Comparison of ENCODE assay signal across 10 cellular contexts in genomic region chr18:22391571-22392359, GRCh38. TPM values are rescaled to one million over a fixed set of nuclear protein-coding genes. Genes with fewer than 3 reads are reported as not detected.
DNase-seq lines count a peak whose midpoint lies in the region; ATAC-seq and TF ChIP-seq lines count a peak whose summit lies in the region.
"Had no signal": no experiment of that assay in that cellular context is flagged by ENCODE, and none has a peak within 500 bp of the region (broad histone marks: within the 10 kb centered on the region; RNA-seq: fewer than 3 reads in every experiment).

No MANE protein-coding gene starts in this region.

- peak overlapping the region in 1 of 10 donors; percentile 54 for H3K4me3 Mint-ChIP-seq in naive thymus-derived CD8-positive, alpha-beta T cell

- H3K27ac Mint-ChIP-seq in naive thymus-derived CD8-positive, alpha-beta T cell = peak overlapping the region in 4 of 10 donors; percentile 39 to 87 (median 72)

- POLR2A ChIA-PET in naive thymus-derived CD8-positive, alpha-beta T cell (lab: Charles Lee) = no interaction called here

- peaks cover 0 to 20% (median 5%) of the 10 kb centered on the region in 4 donors for H3K4me1 Mint-ChIP-seq in naive thymus-derived CD8-positive, alpha-beta T cell

- ATAC-seq in naive thymus-derived CD8-positive, alpha-beta T cell = peak; percentile 63 to 70
- ATAC-seq in HG03175 (IDR thresholded peaks at IDR 0.05; ENCODE audit: unreplicated experiment) (no peak), HG03097 (IDR thresholded peaks at IDR 0.05; ENCODE audit: low FRiP score, unreplicated experiment) (no peak)

- no peak for TF ChIP-seq CTCF in AG09319 (IDR thresholded peaks at IDR 0.05; ENCODE audit: low read depth, low read length)

- H3K27me3 Mint-ChIP-seq in naive thymus-derived CD8-positive, alpha-beta T cell = peaks cover 0 to 4% (median 0%) of the 10 kb centered on the region in 5 donors

- no peaks in the 10 kb centered on the region for H3K36me3 Mint-ChIP-seq in naive thymus-derived CD8-positive, alpha-beta T cell

- peak; percentile 54 for DNase-seq in AG09319 (ENCODE audit: extremely low read depth, low read depth)
- peak; percentile 89 for DNase-seq in HS-5 (ENCODE audit: low read depth)
- peak; percentile 93 for DNase-seq in astrocyte of the hippocampus (ENCODE audit: low read depth, low spot score)
- DNase-seq in naive thymus-derived CD8-positive, alpha-beta T cell = peak in 6 of 10 donors; percentile 11 to 69 (median 40)
- DNase-seq in middle frontal gyrus (ENCODE audit: extremely low spot score, low spot score) = no peak
- DNase-seq in Ammon's horn (ENCODE audit: low spot score) = no peak
- DNase-seq: occipital lobe had no signal

- H3K9me3 Mint-ChIP-seq in naive thymus-derived CD8-positive, alpha-beta T cell = peaks cover 0 to 8% (median 2%) of the 10 kb centered on the region in 9 donors

RNA-seq across cellular contexts. Expression of gene CTAGE1, which starts 25.9 kb away (rescaled TPM):
- total RNA-seq in naive thymus-derived CD8-positive, alpha-beta T cell = not detected
- not detected for polyA plus RNA-seq in naive thymus-derived CD8-positive, alpha-beta T cell
- total RNA-seq: occipital lobe had no signal
- polyA plus RNA-seq: adipose tissue had no signal

Comparison
In these comparisons a context has a peak if more than half of its experiments do, and no peak if none do; other contexts are left out.
1. DNase-seq: peak in AG09319 (single experiment), HS-5 (single experiment), astrocyte of the hippocampus (single experiment) and naive thymus-derived CD8-positive, alpha-beta T cell (6 of 10); none in middle frontal gyrus (single experiment) and Ammon's horn (single experiment).
2. ATAC-seq: peak in naive thymus-derived CD8-positive, alpha-beta T cell (2 of 2); none in HG03175 (single experiment) and HG03097 (single experiment).